ENCODE assay signal across 5 cellular contexts in genomic region chr14:104884381-104884780, GRCh38. TPM values are rescaled to one million over a fixed set of nuclear protein-coding genes. Genes with fewer than 3 reads are reported as not detected.
"Had no signal": no experiment of that assay in that cellular context is flagged by ENCODE, and none has a peak within 500 bp of the region (broad histone marks: within the 10 kb centered on the region; RNA-seq: fewer than 3 reads in every experiment).

No MANE protein-coding gene starts in this region.

RNA-seq across cellular contexts. Expression of gene PLD4, which starts 40.3 kb away (rescaled TPM):
- total RNA-seq: activated CD8-positive, alpha-beta T cell treated with anti-CD3 and anti-CD28 coated beads for 36 hours; activated naive CD4-positive, alpha-beta T cell treated with anti-CD3 and anti-CD28 coated beads for 36 hours; bronchial epithelial cell; foreskin keratinocyte; gastrocnemius medialis had no signal
